Comparison of ENCODE assay signal across 8 cellular contexts in the genomic region with DNA sequence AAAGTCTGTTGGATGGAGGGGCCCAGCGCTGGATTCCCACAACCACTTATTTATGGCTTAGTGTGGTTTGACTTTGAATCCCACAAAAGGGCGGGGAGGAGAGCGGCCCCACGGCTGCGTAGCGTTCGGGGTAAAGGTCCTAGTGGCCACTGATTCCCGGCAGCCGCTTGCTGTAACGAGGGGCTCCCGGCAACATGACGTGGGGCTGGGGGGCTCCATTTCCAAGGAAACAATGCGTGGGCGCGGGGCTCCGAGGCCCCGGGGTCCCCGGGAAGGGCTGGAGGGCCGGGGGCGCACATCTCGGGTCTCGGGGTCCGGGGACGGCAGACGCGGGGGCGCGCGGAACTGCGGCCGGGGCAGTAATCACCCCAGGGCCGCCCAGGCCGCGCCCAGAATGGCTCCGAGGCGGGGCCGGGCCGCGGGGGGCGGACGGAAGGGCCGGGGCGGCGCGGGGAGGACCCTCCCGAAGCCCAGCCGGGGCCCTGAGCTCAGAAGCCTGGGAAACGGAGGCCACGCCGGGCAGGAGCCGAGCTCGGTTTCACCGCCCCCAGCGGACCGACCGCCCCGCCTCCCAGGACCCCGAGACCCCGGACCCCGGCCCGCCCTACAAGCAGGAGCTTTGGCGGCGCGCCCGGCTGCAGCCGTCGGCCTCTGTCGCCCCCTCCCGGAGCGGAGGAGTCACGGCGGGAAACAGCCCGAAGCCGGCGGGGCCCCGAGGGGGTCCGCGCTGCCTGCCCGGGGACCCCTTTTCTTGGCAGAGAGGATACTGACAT. TPM values are rescaled to one million over a fixed set of nuclear protein-coding genes. Genes with fewer than 3 reads are reported as not detected.
DNase-seq lines count a peak whose midpoint lies in the region; ATAC-seq and TF ChIP-seq lines count a peak whose summit lies in the region.

No MANE protein-coding gene starts in this region.

- intact Hi-C loops in IMR-90 (cut with micrococcal nuclease) (loop anchor here (1.0 to 10.0 kb wide), 4 partner anchors 36 to 350 kb away; no protein-coding TSS in a partner anchor), transverse colon (cut with DNase I; ENCODE audit: low total_unique reads) (loop anchor here (5.0 to 10.0 kb wide), 2 partner anchors 53 to 350 kb away; no protein-coding TSS in a partner anchor)

- peak overlapping the region; percentile 73 for H3K56ac ChIP-seq in IMR-90 (ENCODE audit: extremely low read depth, insufficient read depth, low read length)

- H3K14ac ChIP-seq in IMR-90 (replicated peaks; ENCODE audit: low read depth, low read length) (peak overlapping the region; percentile 95), trophoblast cell (ENCODE audit: low read length) (peak overlapping the region; percentile 97)

- H3K36me3 Mint-ChIP-seq in activated naive CD8-positive, alpha-beta T cell treated with anti-CD3 and anti-CD28 coated beads for 36 hours, result no peaks in the 10 kb centered on the region

- H3K27ac ChIP-seq in DND-41 (ENCODE audit: low read length), result peak overlapping the region; percentile 73
- peak overlapping the region; percentile 95 for H3K27ac ChIP-seq in IMR-90 (ENCODE audit: insufficient read depth, low read length)
- peak overlapping the region; percentile 90 for H3K27ac ChIP-seq in cardiac muscle cell
- H3K27ac ChIP-seq in trophoblast cell (ENCODE audit: low read depth, low read length), result peak overlapping the region; percentile 79
- H3K27ac ChIP-seq in transverse colon, result peak overlapping the region; percentile 90 to 96 (median 94)

- no peak for TF ChIP-seq EP300 in transverse colon (IDR thresholded peaks at IDR 0.05; ENCODE audit: low read depth)

- peak overlapping the region; percentile 80 for H3K23ac ChIP-seq in IMR-90 (ENCODE audit: low read depth, low read length)
- no peak overlapping the region for H3K23ac ChIP-seq in trophoblast cell (ENCODE audit: low read length)

- POLR2A ChIA-PET in IMR-90 (lab: Charles Lee; ENCODE audit: unreplicated experiment), result interaction anchor here (0.5 to 2.6 kb wide), 6 partner anchors 30 to 90 kb away, joined by 3 to 12 read pairs (median 4); partner anchors contain the start of gene COL6A3

- H4K8ac ChIP-seq in IMR-90 (ENCODE audit: low read depth in 2 of 2, low read length in 2 of 2) (peak overlapping the region; percentile 84 to 93), trophoblast cell (ENCODE audit: low read depth, low read length) (peak overlapping the region; percentile 97)

- BruUV-seq in IMR-90 (replicated peaks; lab: Mats Ljungman, UMichigan), result no TSS peak

- H4K20me1 ChIP-seq in DND-41 (ENCODE audit: insufficient read depth, low read length) (no peaks in the 10 kb centered on the region), IMR-90 (ENCODE audit: insufficient read depth, low read length) (no peaks in the 10 kb centered on the region)

- TF ChIP-seq POLR2A in IMR-90 (IDR thresholded peaks at IDR 0.05; ENCODE audit: low read depth, low read length) (peak; percentile 51), transverse colon (IDR thresholded peaks at IDR 0.05) (peak; percentile 48)

- H3K4me1 Mint-ChIP-seq in activated naive CD8-positive, alpha-beta T cell treated with anti-CD3 and anti-CD28 coated beads for 36 hours, result peaks cover 12% of the 10 kb centered on the region

- H3K79me2 ChIP-seq in DND-41 (ENCODE audit: insufficient read depth, low read length) (no peaks in the 10 kb centered on the region), trophoblast cell (ENCODE audit: control insufficient read depth, insufficient read depth, low read length, poor library complexity) (peaks cover 4% of the 10 kb centered on the region)

- in situ Hi-C loops in IMR-90 (cut with MboI; ENCODE audit: low sequenced_read_pairs), result loop anchor here (5.0 to 10.0 kb wide), 2 partner anchors 53 to 320 kb away; no protein-coding TSS in a partner anchor
- in situ Hi-C loops in transverse colon (cut with MboI; ENCODE audit: low pct_ligation_motif_present in 1 of 4, low pct_unique_long_range_greater_than_20kb in 1 of 4, low sequenced_read_pairs in 3 of 4), result no loop called here

- H3K4me1 ChIP-seq in DND-41 (ENCODE audit: insufficient read depth, low read length) (peaks cover 22% of the 10 kb centered on the region), IMR-90 (ENCODE audit: control insufficient read depth, insufficient read depth, low read length) (peaks cover 20% of the 10 kb centered on the region), cardiac muscle cell (ENCODE audit: low read depth) (peaks cover 5% of the 10 kb centered on the region), trophoblast cell (ENCODE audit: control insufficient read depth in 1 of 2, insufficient read depth in 2 of 2, low read length in 2 of 2) (peaks cover 12 to 14% of the 10 kb centered on the region in 2 experiments), transverse colon (peaks cover 4 to 19% (median 14%) of the 10 kb centered on the region in 4 donors)

- H3K9me3 Mint-ChIP-seq in activated naive CD8-positive, alpha-beta T cell treated with anti-CD3 and anti-CD28 coated beads for 36 hours, result no peaks in the 10 kb centered on the region

- H4K12ac ChIP-seq in trophoblast cell (ENCODE audit: low read depth, low read length), result peak overlapping the region; percentile 99

- H3K4me3 ChIP-seq in DND-41 (ENCODE audit: low read depth in 1 of 2, low read length in 2 of 2), result peak overlapping the region; percentile 63 to 78
- peak overlapping the region; percentile 43 for H3K4me3 ChIP-seq in IMR-90 (ENCODE audit: insufficient read depth, low read depth, low read length)
- peak overlapping the region; percentile 63 for H3K4me3 ChIP-seq in cardiac muscle cell
- peak overlapping the region; percentile 74 for H3K4me3 ChIP-seq in trophoblast cell (ENCODE audit: low read depth, low read length)
- H3K4me3 ChIP-seq in transverse colon, result peak overlapping the region; percentile 74 to 76 (median 75)

- H3K27ac Mint-ChIP-seq in activated naive CD8-positive, alpha-beta T cell treated with anti-CD3 and anti-CD28 coated beads for 36 hours, result peak overlapping the region; percentile 73

- CTCF ChIA-PET in IMR-90 (lab: Yijun Ruan, JAX), result interaction anchor here (0.6 to 2.7 kb wide), 9 partner anchors 10 to 112 kb away, joined by 3 to 12 read pairs (median 3); no protein-coding TSS in a partner anchor

- H3K9me3 ChIP-seq in DND-41 (ENCODE audit: insufficient read depth, low read length, severe bottlenecking) (no peaks in the 10 kb centered on the region), IMR-90 (ENCODE audit: control insufficient read depth, insufficient read depth, low read length) (no peaks in the 10 kb centered on the region), cardiac muscle cell (ENCODE audit: low read depth) (no peaks in the 10 kb centered on the region), trophoblast cell (ENCODE audit: insufficient read depth, low read depth, low read length) (no peaks in the 10 kb centered on the region), transverse colon (no peaks in the 10 kb centered on the region)

- dilution Hi-C loops in IMR-90 (cut with HindIII; ENCODE audit: low sequenced_read_pairs, unreplicated experiment), result no loop called here

- H3K4ac ChIP-seq in IMR-90 (ENCODE audit: low read depth, low read length) (peak overlapping the region; percentile 96), trophoblast cell (ENCODE audit: low read depth, low read length) (peak overlapping the region; percentile 93)

- peak overlapping the region; percentile 94 for H2BK20ac ChIP-seq in IMR-90 (ENCODE audit: low read depth, low read length)

- H3K9me1 ChIP-seq in IMR-90 (ENCODE audit: insufficient read depth, low read length), result peaks cover 15% of the 10 kb centered on the region

- H3K9ac ChIP-seq in DND-41 (ENCODE audit: low read depth, low read length) (peak overlapping the region; percentile 92), IMR-90 (ENCODE audit: low read depth, low read length) (peak overlapping the region; percentile 85), trophoblast cell (ENCODE audit: low read length) (peak overlapping the region; percentile 90)

- H3K79me1 ChIP-seq in IMR-90 (ENCODE audit: low read depth in 1 of 2, low read length in 2 of 2), result peaks cover 0 to 25% of the 10 kb centered on the region in 2 experiments; a peak in 2 of 4 replicates
- peaks cover 8% of the 10 kb centered on the region for H3K79me1 ChIP-seq in trophoblast cell (ENCODE audit: low read length)

- DNase-seq in DND-41 (peak; percentile 84), IMR-90 (peak; percentile 77), cardiac muscle cell (ENCODE audit: low read depth in 1 of 2, low spot score in 1 of 2) (peak; percentile 92 to 93), trophoblast cell (peak; percentile 19 to 57), transverse colon (peak; percentile 85)
- DNase-seq in activated naive CD8-positive, alpha-beta T cell treated with anti-CD3 and anti-CD28 coated beads for 36 hours, result peak; percentile 78

- peak overlapping the region; percentile 98 for H2AK9ac ChIP-seq in IMR-90 (replicated peaks; ENCODE audit: low read depth, low read length, poor library complexity)

- peak overlapping the region; percentile 93 for H2BK15ac ChIP-seq in IMR-90 (ENCODE audit: low read depth, low read length)

- peak overlapping the region; percentile 44 for H2BK12ac ChIP-seq in trophoblast cell (ENCODE audit: low read length)

- H2BK5ac ChIP-seq in IMR-90 (ENCODE audit: low read depth, low read length, poor library complexity, severe bottlenecking) (peak overlapping the region; percentile 85), trophoblast cell (ENCODE audit: low read depth, low read length, poor library complexity) (peak overlapping the region; percentile 95)

- peak overlapping the region; percentile 60 for H4K5ac ChIP-seq in IMR-90 (ENCODE audit: low read depth, low read length)

- H2AFZ ChIP-seq in DND-41 (ENCODE audit: low read depth, low read length) (peak overlapping the region; percentile 84), IMR-90 (replicated peaks; ENCODE audit: low read length, poor library complexity) (peak overlapping the region; percentile 91), trophoblast cell (ENCODE audit: insufficient read depth, low read length, poor library complexity) (peak overlapping the region; percentile 83)

- peak; percentile 79 for TF ChIP-seq CTCF in DND-41 (IDR thresholded peaks at IDR 0.05; ENCODE audit: borderline replicate concordance, extremely low read depth, low read length, poor library complexity, severe bottlenecking)
- peak; percentile 85 for TF ChIP-seq CTCF in IMR-90 (conservative IDR thresholded peaks at IDR 0.05; ENCODE audit: low read depth, low read length)
- TF ChIP-seq CTCF in cardiac muscle cell (IDR thresholded peaks at IDR 0.05; ENCODE audit: low read depth, low read length), result peak; percentile 85
- peak; percentile 87 to 96 (median 91) for TF ChIP-seq CTCF in transverse colon (IDR thresholded peaks at IDR 0.05)

- H3K4me2 ChIP-seq in DND-41 (ENCODE audit: insufficient read depth, low read length) (peak overlapping the region; percentile 74), IMR-90 (ENCODE audit: low read depth, low read length) (peak overlapping the region; percentile 88), trophoblast cell (ENCODE audit: low read length) (peak overlapping the region; percentile 78)

- no peaks in the 10 kb centered on the region for H3K36me3 ChIP-seq in DND-41 (ENCODE audit: insufficient read depth, low read length)
- H3K36me3 ChIP-seq in IMR-90 (ENCODE audit: control insufficient read depth, insufficient read depth, low read length), result no peaks in the 10 kb centered on the region
- H3K36me3 ChIP-seq in cardiac muscle cell, result no peaks in the 10 kb centered on the region
- no peaks in the 10 kb centered on the region for H3K36me3 ChIP-seq in trophoblast cell (ENCODE audit: control insufficient read depth in 1 of 2, insufficient read depth in 2 of 2, low read length in 2 of 2)
- no peaks in the 10 kb centered on the region for H3K36me3 ChIP-seq in transverse colon

- H3K27me3 Mint-ChIP-seq in activated naive CD8-positive, alpha-beta T cell treated with anti-CD3 and anti-CD28 coated beads for 36 hours, result peaks cover 22% of the 10 kb centered on the region

- 0% methylated on average over 43 of the region's 79 CpGs; no CpG with 5 or more reads in 1 of the 2 experiments for WGBS in IMR-90 (ENCODE audit: extremely low coverage in 2 of 2, insufficient read length in 1 of 2), 2 experiments
- no CpG with 5 or more reads among the region's 79 CpGs for WGBS in trophoblast cell (ENCODE audit: extremely low coverage, insufficient coverage, insufficient read length)
- WGBS in transverse colon (ENCODE audit: low coverage in 1 of 2), 2 donors, result 1% methylated on average over 32 of the region's 79 CpGs; no CpG with 5 or more reads in 1 of the 2 donors

- peak; percentile 71 for TF ChIP-seq RAD21 in IMR-90 (IDR thresholded peaks at IDR 0.05; ENCODE audit: low read length)

- ATAC-seq in DND-41 (ENCODE audit: insufficient read depth, low read depth) (peak; percentile 83), GM21447 (IDR thresholded peaks at IDR 0.05; ENCODE audit: unreplicated experiment) (peak; percentile 69), IMR-90 (ENCODE audit: low read depth) (peak; percentile 93), SK-N-SH treated with all-trans-retinoic acid at 6 μM for 48 hours (peak; percentile 95)

- H3K18ac ChIP-seq in IMR-90 (ENCODE audit: low read depth, low read length) (peak overlapping the region; percentile 78), trophoblast cell (ENCODE audit: low read length) (peak overlapping the region; percentile 90)

- H2BK120ac ChIP-seq in IMR-90 (ENCODE audit: low read depth, low read length), result peak overlapping the region; percentile 97
- peak overlapping the region; percentile 91 for H2BK120ac ChIP-seq in trophoblast cell (ENCODE audit: insufficient read depth, low read length, poor library complexity)

- H3K4me3 Mint-ChIP-seq in activated naive CD8-positive, alpha-beta T cell treated with anti-CD3 and anti-CD28 coated beads for 36 hours, result peak overlapping the region; percentile 77

- peak overlapping the region; percentile 92 for H4K91ac ChIP-seq in IMR-90 (ENCODE audit: insufficient read depth, low read depth, low read length)
- peak overlapping the region; percentile 95 for H4K91ac ChIP-seq in trophoblast cell (ENCODE audit: low read depth, low read length)

- peaks cover 13% of the 10 kb centered on the region for H3K27me3 ChIP-seq in DND-41 (ENCODE audit: insufficient read depth, low read length, poor library complexity)
- H3K27me3 ChIP-seq in IMR-90 (ENCODE audit: control insufficient read depth, insufficient read depth, low read length), result no peaks in the 10 kb centered on the region
- H3K27me3 ChIP-seq in cardiac muscle cell, result peaks cover 44% of the 10 kb centered on the region
- H3K27me3 ChIP-seq in trophoblast cell (ENCODE audit: insufficient read depth, low read length), result no peaks in the 10 kb centered on the region
- no peaks in the 10 kb centered on the region for H3K27me3 ChIP-seq in transverse colon

- H2AK5ac ChIP-seq in IMR-90 (ENCODE audit: low read depth, low read length), result peak overlapping the region; percentile 97
- H2AK5ac ChIP-seq in trophoblast cell (ENCODE audit: low read length), result peak overlapping the region; percentile 71

RNA-seq across cellular contexts. Expression of gene MLPH, which starts 11.9 kb away (rescaled TPM):
- total RNA-seq in IMR-90 (2012; rRNA removed), result 13.8 and 13.9 TPM in 2 replicates
- polyA plus RNA-seq in IMR-90 (2012; rRNA removed), result 21.6 and 23.7 TPM in 2 replicates
- 12.9 and 20.1 TPM in 2 replicates for polyA plus RNA-seq in IMR-90 (2012; cell fraction: cytosol; rRNA removed)
- 50.9 and 66.0 TPM in 2 replicates for polyA plus RNA-seq in IMR-90 (2012; cell fraction: nucleus; rRNA removed; ENCODE audit: low replicate concordance)
- not detected for total RNA-seq in activated naive CD8-positive, alpha-beta T cell treated with anti-CD3 and anti-CD28 coated beads for 36 hours
- total RNA-seq in cardiac muscle cell, result 0.11 and 0.27 TPM in 2 replicates
- polyA plus RNA-seq in cardiac muscle cell, result 1.4 TPM in 1 of 2 replicates, not detected in the other
- 3.8 and 4.1 TPM in 2 replicates for polyA plus RNA-seq in trophoblast cell (2013)
- 100 to 1,000 TPM in 2 of 4 donors, 10 to 100 TPM in 2; 59.7 to 889 (median 182) TPM for total RNA-seq in transverse colon

Comparison
In these comparisons a context has a peak if more than half of its experiments do, and no peak if none do; other contexts are left out.
1. Peak in every context shown above with its lines: DNase-seq, ATAC-seq, H3K4me3 ChIP-seq and H3K27ac ChIP-seq.
2. DNase-seq: peak in every context shown above with its lines; median percentile 92 in cardiac muscle cell; 85 in transverse colon; 84 in DND-41; 78 in activated naive CD8-positive, alpha-beta T cell treated with anti-CD3 and anti-CD28 coated beads for 36 hours; 77 in IMR-90; 38 in trophoblast cell.
3. RNA of gene MLPH, which starts 11.9 kb away (total RNA-seq): 59.7 to 889 TPM in transverse colon and 13.8 to 13.9 TPM in IMR-90; 0.11 to 0.27 TPM in cardiac muscle cell and not detected in activated naive CD8-positive, alpha-beta T cell treated with anti-CD3 and anti-CD28 coated beads for 36 hours; every median in the first group is over 10 times any median in the second.